ENCODE assay signal across 9 cellular contexts in genomic region chr9:131420913-131421312, GRCh38. TPM values are rescaled to one million over a fixed set of nuclear protein-coding genes. Genes with fewer than 3 reads are reported as not detected.
DNase-seq lines count a peak whose midpoint lies in the region; ATAC-seq and TF ChIP-seq lines count a peak whose summit lies in the region.
"Had no signal": no experiment of that assay in that cellular context is flagged by ENCODE, and none has a peak within 500 bp of the region (broad histone marks: within the 10 kb centered on the region; RNA-seq: fewer than 3 reads in every experiment).

No MANE protein-coding gene starts in this region.

- H3K36me3 ChIP-seq in gastroesophageal sphincter (peaks cover 0 to 4% of the 10 kb centered on the region in 2 donors), gastrocnemius medialis (no peaks in the 10 kb centered on the region)

- H3K27me3 ChIP-seq in gastroesophageal sphincter (no peaks in the 10 kb centered on the region), gastrocnemius medialis (no peaks in the 10 kb centered on the region)

- TF ChIP-seq POLR2A in gastroesophageal sphincter (IDR thresholded peaks at IDR 0.05) (no peak), gastrocnemius medialis (IDR thresholded peaks at IDR 0.05) (no peak)

- H3K4me3 ChIP-seq in gastroesophageal sphincter (no peak overlapping the region), gastrocnemius medialis (no peak overlapping the region)

- in situ Hi-C loops in gastrocnemius medialis (cut with MboI; ENCODE audit: low sequenced_read_pairs in 4 of 4) = no loop called here

- TF ChIP-seq CTCF in VCaP (conservative IDR thresholded peaks at IDR 0.05) (no peak; the same call in 1 of the 2 replicates), gastroesophageal sphincter (IDR thresholded peaks at IDR 0.05) (peak in 3 of 4 experiments; percentile 8 to 41 (median 33)), gastrocnemius medialis (IDR thresholded peaks at IDR 0.05 in 4 of 5, conservative IDR thresholded peaks at IDR 0.05 in 1 of 5) (no peak)

- H3K4me1 ChIP-seq in gastroesophageal sphincter (peaks cover 18 to 100% (median 77%) of the 10 kb centered on the region in 3 donors), gastrocnemius medialis (peaks cover 78 to 84% of the 10 kb centered on the region in 2 donors)

- H3K9me3 ChIP-seq in gastroesophageal sphincter = no peaks in the 10 kb centered on the region
- no peaks in the 10 kb centered on the region for H3K9me3 ChIP-seq in gastrocnemius medialis

- peak overlapping the region; percentile 76 for H3K27ac ChIP-seq in VCaP
- H3K27ac ChIP-seq in gastroesophageal sphincter = peak overlapping the region in 3 of 4 donors; percentile 56 to 80 (median 79)
- peak overlapping the region in 3 of 4 donors; percentile 64 to 69 (median 66) for H3K27ac ChIP-seq in gastrocnemius medialis

- WGBS in gastroesophageal sphincter (ENCODE audit: low coverage in 1 of 2), 2 donors = 6 to 17% methylated on average over 3 to 5 of the region's 5 CpGs

- intact Hi-C loops in gastrocnemius medialis (cut with DNase I; ENCODE audit: low total_unique reads) = no loop called here

- DNase-seq in NCI-H345 (lab: John Stamatoyannopoulos, UW) (peak; percentile 59), NCI-H345 treated with DMSO at 0.1 percent for 48 hours (lab: John Stamatoyannopoulos, UW; ENCODE audit: unreplicated experiment) (no peak), gastrocnemius medialis (no peak)
- no peak for DNase-seq in activated CD4-positive, CD25-positive, alpha-beta regulatory T cell treated with anti-CD3 and anti-CD28 coated beads, Interleukin-2, amount 50 U/mL, for 72 hours
- DNase-seq in central memory CD4-positive, alpha-beta T cell = no peak
- DNase-seq: NCI-H226 had no signal

- no peak for TF ChIP-seq EP300 in gastroesophageal sphincter (IDR thresholded peaks at IDR 0.05)

- peak; percentile 29 for ATAC-seq in gastroesophageal sphincter
- ATAC-seq in gastrocnemius medialis = no peak
- ATAC-seq in GM21786 (IDR thresholded peaks at IDR 0.05; ENCODE audit: unreplicated experiment) = no peak

RNA-seq across cellular contexts. Expression of gene PRRC2B, which starts 27.0 kb away (rescaled TPM):
- 100 to 1,000 TPM; 102 to 198 (median 108) TPM for total RNA-seq in gastroesophageal sphincter
- total RNA-seq in gastrocnemius medialis = 10 to 100 TPM; 29.9 to 41.6 (median 37.2) TPM

Comparison
In these comparisons a context has a peak if more than half of its experiments do, and no peak if none do; other contexts are left out.
1. CTCF ChIP-seq: peak in gastroesophageal sphincter (3 of 4); none in VCaP (single experiment) and gastrocnemius medialis (0 of 5).
2. Peak in every context shown above with its lines, with median percentiles within 50 percentile points of each other: H3K27ac ChIP-seq.